In the genomic region with DNA sequence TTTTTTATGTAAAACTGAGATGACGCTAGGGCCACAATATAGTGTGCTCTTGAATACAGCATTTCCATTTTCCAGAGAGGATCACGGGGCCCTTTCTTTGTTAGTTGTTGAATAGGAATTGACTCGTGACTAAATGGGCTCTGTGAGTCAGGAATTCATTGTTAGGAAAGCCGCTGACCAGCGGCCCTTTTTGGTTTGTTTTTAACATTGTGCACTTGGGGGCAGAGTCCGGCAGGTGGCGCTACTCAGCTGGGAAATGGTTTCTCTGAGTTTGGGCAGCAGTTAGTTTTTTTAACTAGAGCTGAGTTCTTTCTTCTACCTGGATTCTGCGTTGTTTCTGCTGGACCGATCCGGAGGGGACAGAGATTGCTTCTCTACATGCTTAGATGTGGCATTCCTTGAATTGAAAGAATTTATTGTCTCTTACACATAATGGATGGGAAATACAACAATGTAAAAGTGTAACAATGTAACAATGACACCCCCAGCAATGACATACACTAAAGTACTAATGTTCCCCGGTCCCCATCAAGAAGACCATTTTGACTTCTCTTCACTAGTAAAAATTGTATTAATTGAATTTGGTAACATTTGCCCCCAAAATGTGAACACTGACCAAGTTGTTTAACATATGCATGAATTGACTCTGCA, we compare ENCODE assay signal across 8 cellular contexts.
DNase-seq lines count a peak whose midpoint lies in the region; ATAC-seq and TF ChIP-seq lines count a peak whose summit lies in the region.

No MANE protein-coding gene starts in this region.

- POLR2A ChIA-PET in AG04450 (lab: Yijun Ruan, JAX), result no interaction called here
- POLR2A ChIA-PET in activated CD4-positive, alpha-beta T cell treated with anti-CD3 and anti-CD28 coated beads, Interleukin-2, amount 10 ng/mL, durations not matched to agents 7 days and 5 days (lab: Charles Lee), result no interaction called here

- DNase-seq in AG04450 (ENCODE audit: low read depth, low spot score), result no peak
- peak; percentile 59 for DNase-seq in NCI-H345 (lab: John Stamatoyannopoulos, UW)
- peak; percentile 29 for DNase-seq in activated CD4-positive, alpha-beta T cell treated with anti-CD3 and anti-CD28 coated beads, Interleukin-2, amount 10 ng/mL, durations not matched to agents 7 days and 5 days
- peak; percentile 88 for DNase-seq in neural crest cell (ENCODE audit: low read depth, low spot score)

- no peaks in the 10 kb centered on the region for H3K9me3 Mint-ChIP-seq in activated CD4-positive, alpha-beta T cell treated with anti-CD3 and anti-CD28 coated beads, Interleukin-2, amount 10 ng/mL, durations not matched to agents 7 days and 5 days
- peaks cover 6% of the 10 kb centered on the region for H3K9me3 Mint-ChIP-seq in neural crest cell

- H3K4me3 ChIP-seq in AG04450 (ENCODE audit: low read depth, low read length), result no peak overlapping the region

- H3K9me3 ChIP-seq in AG04450 (ENCODE audit: control insufficient read depth, insufficient read depth, low read length), result peaks cover 19% of the 10 kb centered on the region

- H3K27ac ChIP-seq in AG04450 (ENCODE audit: low read depth, low read length), result no peak overlapping the region

- H3K27me3 Mint-ChIP-seq in activated CD4-positive, alpha-beta T cell treated with anti-CD3 and anti-CD28 coated beads, Interleukin-2, amount 10 ng/mL, durations not matched to agents 7 days and 5 days, result no peaks in the 10 kb centered on the region
- H3K27me3 Mint-ChIP-seq in neural crest cell (ENCODE audit: low read depth), result no peaks in the 10 kb centered on the region

- no peak overlapping the region for H3K4me3 Mint-ChIP-seq in activated CD4-positive, alpha-beta T cell treated with anti-CD3 and anti-CD28 coated beads, Interleukin-2, amount 10 ng/mL, durations not matched to agents 7 days and 5 days
- peak overlapping the region; percentile 45 for H3K4me3 Mint-ChIP-seq in neural crest cell

- no peak overlapping the region for H3K27ac Mint-ChIP-seq in activated CD4-positive, alpha-beta T cell treated with anti-CD3 and anti-CD28 coated beads, Interleukin-2, amount 10 ng/mL, durations not matched to agents 7 days and 5 days
- H3K27ac Mint-ChIP-seq in neural crest cell (ENCODE audit: unreplicated experiment), result peak overlapping the region; percentile 97

- no peak for TF ChIP-seq POLR2A in GM18505 (IDR thresholded peaks at IDR 0.05; ENCODE audit: borderline replicate concordance, extremely low read depth, insufficient read depth, insufficient read length)

- peak; percentile 71 for ATAC-seq in GM18505 (IDR thresholded peaks at IDR 0.05; ENCODE audit: unreplicated experiment)
- ATAC-seq in HG03064 (IDR thresholded peaks at IDR 0.05; ENCODE audit: low read depth, unreplicated experiment), result peak; percentile 73
- peak; percentile 54 for ATAC-seq in esophagus mucosa
- ATAC-seq in HG02973 (IDR thresholded peaks at IDR 0.05; ENCODE audit: unreplicated experiment), result no peak

- H3K4me1 Mint-ChIP-seq in activated CD4-positive, alpha-beta T cell treated with anti-CD3 and anti-CD28 coated beads, Interleukin-2, amount 10 ng/mL, durations not matched to agents 7 days and 5 days, result no peaks in the 10 kb centered on the region
- peaks cover 24% of the 10 kb centered on the region for H3K4me1 Mint-ChIP-seq in neural crest cell

- H3K27me3 ChIP-seq in AG04450 (ENCODE audit: control insufficient read depth, insufficient read depth, low read length), result no peaks in the 10 kb centered on the region

- TF ChIP-seq CTCF in AG04450 (IDR thresholded peaks at IDR 0.05; ENCODE audit: low read depth, low read length) (peak; percentile 47), neural crest cell (conservative IDR thresholded peaks at IDR 0.05) (peak; percentile 95)

- CTCF ChIA-PET in AG04450 (lab: Charles Lee), result no interaction called here
- CTCF ChIA-PET in activated CD4-positive, alpha-beta T cell treated with anti-CD3 and anti-CD28 coated beads, Interleukin-2, amount 10 ng/mL, durations not matched to agents 7 days and 5 days (lab: Charles Lee), result no interaction called here

- H3K36me3 Mint-ChIP-seq in activated CD4-positive, alpha-beta T cell treated with anti-CD3 and anti-CD28 coated beads, Interleukin-2, amount 10 ng/mL, durations not matched to agents 7 days and 5 days (ENCODE audit: low read depth), result no peaks in the 10 kb centered on the region
- H3K36me3 Mint-ChIP-seq in neural crest cell (ENCODE audit: low read depth), result peaks cover 5% of the 10 kb centered on the region
